Comparison of ENCODE assay signal across 7 cellular contexts in the genomic region with DNA sequence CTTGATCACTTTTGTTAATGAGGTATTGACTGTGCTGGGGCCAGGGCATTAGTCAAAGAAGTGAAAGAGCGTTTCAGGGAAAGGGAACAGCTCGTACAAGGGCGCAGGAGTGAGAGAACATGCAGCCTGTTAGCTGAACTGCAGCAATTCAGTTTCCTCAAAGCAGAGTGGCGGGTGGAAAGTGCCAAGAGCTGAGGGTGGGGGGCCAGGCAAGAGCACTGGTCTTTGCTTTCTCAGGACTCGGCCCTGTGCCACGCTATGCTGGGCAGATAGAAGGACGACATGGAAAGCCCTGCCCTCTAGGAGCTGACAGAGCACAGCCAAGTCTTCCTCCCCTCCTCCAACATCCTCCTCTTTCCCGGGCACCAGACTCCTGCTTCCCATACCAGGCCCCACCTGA.
"Had no signal": no experiment of that assay in that cellular context is flagged by ENCODE, and none has a peak within 500 bp of the region (broad histone marks: within the 10 kb centered on the region; RNA-seq: fewer than 3 reads in every experiment).

No MANE protein-coding gene starts in this region.

- H3K9ac ChIP-seq: GM23248 had no signal

- ATAC-seq: K562 had no signal

- H3K27ac ChIP-seq: GM23248 had no signal

- H3K4me3 ChIP-seq: GM23248, K562 had no signal

- DNase-seq: GM23248, GOT3, H7, HCEC 1CT, IMR-90, KG1 had no signal

- H2AFZ ChIP-seq: GM23248 had no signal
